ENCODE assay signal across 2 cellular contexts in the genomic region with DNA sequence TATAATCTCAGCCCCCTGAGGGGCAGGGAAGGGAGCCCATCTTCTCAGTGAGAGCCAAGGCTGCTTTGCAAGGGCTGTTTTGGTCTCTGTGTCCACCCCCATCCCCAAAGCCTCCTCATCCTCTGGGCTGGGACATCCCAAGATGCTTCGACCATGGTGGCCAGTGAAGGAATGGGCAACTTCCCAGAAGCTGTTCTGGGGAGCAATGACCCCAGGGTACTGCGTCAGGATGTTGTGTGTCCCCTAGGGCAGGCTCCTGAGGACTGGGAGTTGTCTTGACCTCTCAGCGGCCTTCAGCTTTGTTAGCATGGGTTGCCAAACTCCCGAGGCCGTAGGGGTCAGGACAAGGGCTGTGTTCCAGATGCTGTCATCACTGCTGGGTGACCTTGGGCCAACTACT.
TF ChIP-seq lines count a peak whose summit lies in the region.

No MANE protein-coding gene starts in this region.

TF ChIP-seq in H1, 55 proteins besides CTCF, POLR2A, EP300 and RAD21:
- TF ChIP-seq JUND (IDR thresholded peaks at IDR 0.05; ENCODE audit: low read length) (no peak), MAFK (IDR thresholded peaks at IDR 0.05; ENCODE audit: low read depth, low read length) (no peak), ASH2L (IDR thresholded peaks at IDR 0.05; ENCODE audit: low read length) (no peak), FOSL1 (IDR thresholded peaks at IDR 0.05; ENCODE audit: insufficient read depth, low read depth, low read length) (no peak), GTF2F1 (IDR thresholded peaks at IDR 0.05; ENCODE audit: borderline replicate concordance, low read depth, low read length) (no peak), HDAC6 (IDR thresholded peaks at IDR 0.05; ENCODE audit: low read depth, low read length) (no peak), BCL11A (IDR thresholded peaks at IDR 0.05; ENCODE audit: low read depth in 2 of 2, low read length in 2 of 2) (no peak), CHD2 (IDR thresholded peaks at IDR 0.05; ENCODE audit: low read length) (no peak), RNF2 (IDR thresholded peaks at IDR 0.05; ENCODE audit: borderline replicate concordance, low read depth, low read length, missing control alignments, poor library complexity, severe bottlenecking) (no peak), BACH1 (IDR thresholded peaks at IDR 0.05; ENCODE audit: low read length) (no peak), BRCA1 (IDR thresholded peaks at IDR 0.05; ENCODE audit: low read depth, low read length) (no peak), CHD1 (IDR thresholded peaks at IDR 0.05; ENCODE audit: low read depth, low read length) (no peak), TEAD4 (IDR thresholded peaks at IDR 0.05; ENCODE audit: low read depth, low read length) (no peak), KDM5A (IDR thresholded peaks at IDR 0.05; ENCODE audit: low read length) (no peak)
- TF ChIP-seq, protein P1, sequence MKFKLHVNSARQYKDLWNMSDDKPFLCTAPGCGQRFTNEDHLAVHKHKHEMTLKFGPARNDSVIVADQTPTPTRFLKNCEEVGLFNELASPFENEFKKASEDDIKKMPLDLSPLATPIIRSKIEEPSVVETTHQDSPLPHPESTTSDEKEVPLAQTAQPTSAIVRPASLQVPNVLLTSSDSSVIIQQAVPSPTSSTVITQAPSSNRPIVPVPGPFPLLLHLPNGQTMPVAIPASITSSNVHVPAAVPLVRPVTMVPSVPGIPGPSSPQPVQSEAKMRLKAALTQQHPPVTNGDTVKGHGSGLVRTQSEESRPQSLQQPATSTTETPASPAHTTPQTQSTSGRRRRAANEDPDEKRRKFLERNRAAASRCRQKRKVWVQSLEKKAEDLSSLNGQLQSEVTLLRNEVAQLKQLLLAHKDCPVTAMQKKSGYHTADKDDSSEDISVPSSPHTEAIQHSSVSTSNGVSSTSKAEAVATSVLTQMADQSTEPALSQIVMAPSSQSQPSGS (IDR thresholded peaks at IDR 0.05; ENCODE audit: low read length) = no peak
- TF ChIP-seq, protein P2, sequence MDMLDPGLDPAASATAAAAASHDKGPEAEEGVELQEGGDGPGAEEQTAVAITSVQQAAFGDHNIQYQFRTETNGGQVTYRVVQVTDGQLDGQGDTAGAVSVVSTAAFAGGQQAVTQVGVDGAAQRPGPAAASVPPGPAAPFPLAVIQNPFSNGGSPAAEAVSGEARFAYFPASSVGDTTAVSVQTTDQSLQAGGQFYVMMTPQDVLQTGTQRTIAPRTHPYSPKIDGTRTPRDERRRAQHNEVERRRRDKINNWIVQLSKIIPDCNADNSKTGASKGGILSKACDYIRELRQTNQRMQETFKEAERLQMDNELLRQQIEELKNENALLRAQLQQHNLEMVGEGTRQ (IDR thresholded peaks at IDR 0.05; ENCODE audit: low read length) = no peak

TF ChIP-seq in liver, 16 proteins besides CTCF, POLR2A, EP300 and RAD21:
- TF ChIP-seq, protein P3, sequence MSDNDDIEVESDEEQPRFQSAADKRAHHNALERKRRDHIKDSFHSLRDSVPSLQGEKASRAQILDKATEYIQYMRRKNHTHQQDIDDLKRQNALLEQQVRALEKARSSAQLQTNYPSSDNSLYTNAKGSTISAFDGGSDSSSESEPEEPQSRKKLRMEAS (IDR thresholded peaks at IDR 0.05) = no peak
- TF ChIP-seq HNF4G (IDR thresholded peaks at IDR 0.05) (no peak), SP1 (IDR thresholded peaks at IDR 0.05) (peak; percentile 59), RXRA (IDR thresholded peaks at IDR 0.05) (peak; percentile 73 to 91), EGR1 (IDR thresholded peaks at IDR 0.05; ENCODE audit: low read depth in 2 of 2) (no peak), NR2F2 (IDR thresholded peaks at IDR 0.05) (peak; percentile 98), HNF4A (conservative IDR thresholded peaks at IDR 0.05) (peak; percentile 14 to 48), FOXA1 (IDR thresholded peaks at IDR 0.05) (no peak)
- TF ChIP-seq, protein P4, sequence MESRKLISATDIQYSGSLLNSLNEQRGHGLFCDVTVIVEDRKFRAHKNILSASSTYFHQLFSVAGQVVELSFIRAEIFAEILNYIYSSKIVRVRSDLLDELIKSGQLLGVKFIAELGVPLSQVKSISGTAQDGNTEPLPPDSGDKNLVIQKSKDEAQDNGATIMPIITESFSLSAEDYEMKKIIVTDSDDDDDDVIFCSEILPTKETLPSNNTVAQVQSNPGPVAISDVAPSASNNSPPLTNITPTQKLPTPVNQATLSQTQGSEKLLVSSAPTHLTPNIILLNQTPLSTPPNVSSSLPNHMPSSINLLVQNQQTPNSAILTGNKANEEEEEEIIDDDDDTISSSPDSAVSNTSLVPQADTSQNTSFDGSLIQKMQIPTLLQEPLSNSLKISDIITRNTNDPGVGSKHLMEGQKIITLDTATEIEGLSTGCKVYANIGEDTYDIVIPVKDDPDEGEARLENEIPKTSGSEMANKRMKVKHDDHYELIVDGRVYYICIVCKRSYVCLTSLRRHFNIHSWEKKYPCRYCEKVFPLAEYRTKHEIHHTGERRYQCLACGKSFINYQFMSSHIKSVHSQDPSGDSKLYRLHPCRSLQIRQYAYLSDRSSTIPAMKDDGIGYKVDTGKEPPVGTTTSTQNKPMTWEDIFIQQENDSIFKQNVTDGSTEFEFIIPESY (IDR thresholded peaks at IDR 0.05) = no peak
- TF ChIP-seq, protein P5, sequence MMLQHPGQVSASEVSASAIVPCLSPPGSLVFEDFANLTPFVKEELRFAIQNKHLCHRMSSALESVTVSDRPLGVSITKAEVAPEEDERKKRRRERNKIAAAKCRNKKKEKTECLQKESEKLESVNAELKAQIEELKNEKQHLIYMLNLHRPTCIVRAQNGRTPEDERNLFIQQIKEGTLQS (IDR thresholded peaks at IDR 0.05) = no peak
- TF ChIP-seq, protein P6, sequence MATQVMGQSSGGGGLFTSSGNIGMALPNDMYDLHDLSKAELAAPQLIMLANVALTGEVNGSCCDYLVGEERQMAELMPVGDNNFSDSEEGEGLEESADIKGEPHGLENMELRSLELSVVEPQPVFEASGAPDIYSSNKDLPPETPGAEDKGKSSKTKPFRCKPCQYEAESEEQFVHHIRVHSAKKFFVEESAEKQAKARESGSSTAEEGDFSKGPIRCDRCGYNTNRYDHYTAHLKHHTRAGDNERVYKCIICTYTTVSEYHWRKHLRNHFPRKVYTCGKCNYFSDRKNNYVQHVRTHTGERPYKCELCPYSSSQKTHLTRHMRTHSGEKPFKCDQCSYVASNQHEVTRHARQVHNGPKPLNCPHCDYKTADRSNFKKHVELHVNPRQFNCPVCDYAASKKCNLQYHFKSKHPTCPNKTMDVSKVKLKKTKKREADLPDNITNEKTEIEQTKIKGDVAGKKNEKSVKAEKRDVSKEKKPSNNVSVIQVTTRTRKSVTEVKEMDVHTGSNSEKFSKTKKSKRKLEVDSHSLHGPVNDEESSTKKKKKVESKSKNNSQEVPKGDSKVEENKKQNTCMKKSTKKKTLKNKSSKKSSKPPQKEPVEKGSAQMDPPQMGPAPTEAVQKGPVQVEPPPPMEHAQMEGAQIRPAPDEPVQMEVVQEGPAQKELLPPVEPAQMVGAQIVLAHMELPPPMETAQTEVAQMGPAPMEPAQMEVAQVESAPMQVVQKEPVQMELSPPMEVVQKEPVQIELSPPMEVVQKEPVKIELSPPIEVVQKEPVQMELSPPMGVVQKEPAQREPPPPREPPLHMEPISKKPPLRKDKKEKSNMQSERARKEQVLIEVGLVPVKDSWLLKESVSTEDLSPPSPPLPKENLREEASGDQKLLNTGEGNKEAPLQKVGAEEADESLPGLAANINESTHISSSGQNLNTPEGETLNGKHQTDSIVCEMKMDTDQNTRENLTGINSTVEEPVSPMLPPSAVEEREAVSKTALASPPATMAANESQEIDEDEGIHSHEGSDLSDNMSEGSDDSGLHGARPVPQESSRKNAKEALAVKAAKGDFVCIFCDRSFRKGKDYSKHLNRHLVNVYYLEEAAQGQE (IDR thresholded peaks at IDR 0.05) = no peak
